Comparison of ENCODE assay signal across 8 cellular contexts in genomic region chr1:50750021-50750619, GRCh38.
A peak's percentile ranks its signal among the peaks of the same experiment; 100 is the strongest.
DNase-seq lines count a peak whose midpoint lies in the region; ATAC-seq and TF ChIP-seq lines count a peak whose summit lies in the region.

No MANE protein-coding gene starts in this region.

- no peak overlapping the region for H3K27ac Mint-ChIP-seq in endothelial cell (ENCODE audit: unreplicated experiment)

- no peak for ATAC-seq in sciatic nerve

- no peaks in the 10 kb centered on the region for H3K9me3 Mint-ChIP-seq in endothelial cell (ENCODE audit: unreplicated experiment)

- peaks cover 2% of the 10 kb centered on the region for H3K27me3 Mint-ChIP-seq in endothelial cell (ENCODE audit: unreplicated experiment)

- no peak overlapping the region for H3K4me3 Mint-ChIP-seq in endothelial cell (ENCODE audit: unreplicated experiment)

- DNase-seq in NCI-H2029 (lab: John Stamatoyannopoulos, UW) (peak; percentile 11), NCI-H2029 treated with DMSO at 0.1 percent for 48 hours (lab: John Stamatoyannopoulos, UW) (no peak), NCI-H526 treated with DMSO at 0.1 percent for 48 hours (lab: John Stamatoyannopoulos, UW) (peak; percentile 7), endothelial cell (ENCODE audit: low spot score) (peak; percentile 22), putamen (ENCODE audit: low spot score) (peak; percentile 20), sciatic nerve (ENCODE audit: low spot score) (no peak), C1 segment of cervical spinal cord (lab: John Stamatoyannopoulos, UW) (no peak)
- no peak for DNase-seq in activated T-cell treated with anti-CD3 and anti-CD28 coated beads, Interleukin-2, amount 50 U/mL, for 1 hour

- H3K4me1 Mint-ChIP-seq in endothelial cell (ENCODE audit: unreplicated experiment), result no peaks in the 10 kb centered on the region

- no peaks in the 10 kb centered on the region for H3K36me3 Mint-ChIP-seq in endothelial cell (ENCODE audit: low read depth, unreplicated experiment)

- TF ChIP-seq CTCF in endothelial cell (IDR thresholded peaks at IDR 0.05; ENCODE audit: unreplicated experiment), result no peak

- intact Hi-C loops in sciatic nerve (cut with DNase I), result no loop called here

Comparison
In these comparisons a context has a peak if more than half of its experiments do, and no peak if none do; other contexts are left out.
1. DNase-seq: peak in NCI-H2029 (single experiment), NCI-H526 treated with DMSO at 0.1 percent for 48 hours (single experiment), endothelial cell (single experiment) and putamen (single experiment); none in NCI-H2029 treated with DMSO at 0.1 percent for 48 hours (single experiment), sciatic nerve (single experiment), activated T-cell treated with anti-CD3 and anti-CD28 coated beads, Interleukin-2, amount 50 U/mL, for 1 hour (single experiment) and C1 segment of cervical spinal cord (0 of 14).